In genomic region chr5:157708866-157709265, GRCh38 we compare ENCODE assay signal across 22 cellular contexts. TPM values are rescaled to one million over a fixed set of nuclear protein-coding genes. Genes with fewer than 3 reads are reported as not detected.
"Had no signal": no experiment of that assay in that cellular context is flagged by ENCODE, and none has a peak within 500 bp of the region (broad histone marks: within the 10 kb centered on the region; RNA-seq: fewer than 3 reads in every experiment).

No MANE protein-coding gene starts in this region.

- H3K4me1 ChIP-seq: adrenal gland, esophagus squamous epithelium, gastrocnemius medialis, heart left ventricle, lower lobe of right lung, right lobe of liver, testis had no signal

- H3K27ac ChIP-seq: adrenal gland, brain microvascular endothelial cell, esophagus squamous epithelium, gastrocnemius medialis, heart left ventricle, lower lobe of right lung, right lobe of liver, testis had no signal

- DNase-seq: activated CD4-positive, alpha-beta T cell treated with anti-CD3 and anti-CD28 coated beads for 1 hour; activated CD4-positive, alpha-beta T cell treated with anti-CD3 and anti-CD28 coated beads, Interleukin-2, amount 50 U/mL, for 4 hours; activated naive CD4-positive, alpha-beta T cell treated with anti-CD3 and anti-CD28 coated beads, Interleukin-2, amount 10 ng/mL, durations not matched to agents 7 days and 5 days; adrenal gland; brain microvascular endothelial cell; cortex of kidney; effector CD8-positive, alpha-beta T cell; esophagus squamous epithelium; gastrocnemius medialis; heart left ventricle; left colon; lower lobe of right lung; nephron progenitor cell; occipital lobe; right lobe of liver; stimulated activated naive CD8-positive, alpha-beta T cell treated with anti-CD3 and anti-CD28 coated beads, Interleukin-15, amount 100 ng/mL, for 72 hours; T-cell; T1000; testis had no signal

- H3K27me3 ChIP-seq: adrenal gland, brain microvascular endothelial cell, esophagus squamous epithelium, gastrocnemius medialis, heart left ventricle, right lobe of liver, testis had no signal

- H3K9me3 ChIP-seq: adrenal gland, esophagus squamous epithelium, gastrocnemius medialis, heart left ventricle, lower lobe of right lung, right lobe of liver, testis had no signal

- H3K4me3 ChIP-seq: adrenal gland, esophagus squamous epithelium, gastrocnemius medialis, heart left ventricle, lower lobe of right lung, right lobe of liver, testis had no signal

- ATAC-seq: gastrocnemius medialis; heart left ventricle; left colon; lower lobe of right lung; right lobe of liver; stimulated activated naive CD8-positive, alpha-beta T cell treated with anti-CD3 and anti-CD28 coated beads, Interleukin-15, amount 100 ng/mL, for 72 hours; T-cell had no signal

- H3K36me3 ChIP-seq: adrenal gland, brain microvascular endothelial cell, esophagus squamous epithelium, gastrocnemius medialis, heart left ventricle, lower lobe of right lung, right lobe of liver had no signal

RNA-seq across cellular contexts. Expression of gene C5orf52, which starts 37.5 kb away (rescaled TPM):
- total RNA-seq: adrenal gland, endothelial cell of umbilical vein, esophagus squamous epithelium, gastrocnemius medialis, heart left ventricle, lower lobe of right lung, occipital lobe, posterior vena cava, right lobe of liver, T-cell, ureter had no signal
- polyA plus RNA-seq: adrenal gland, endothelial cell of umbilical vein, heart left ventricle had no signal

RNA-seq across cellular contexts. Expression of gene SOX30, which starts 56.6 kb away (rescaled TPM):
- total RNA-seq: endothelial cell of umbilical vein, esophagus squamous epithelium, gastrocnemius medialis, lower lobe of right lung, occipital lobe had no signal
- polyA plus RNA-seq: endothelial cell of umbilical vein had no signal
